ENCODE assay signal across 21 cellular contexts in genomic region chr10:49500420-49500819, GRCh38. TPM values are rescaled to one million over a fixed set of nuclear protein-coding genes. Genes with fewer than 3 reads are reported as not detected.
DNase-seq lines count a peak whose midpoint lies in the region; ATAC-seq and TF ChIP-seq lines count a peak whose summit lies in the region.
"Had no signal": no experiment of that assay in that cellular context is flagged by ENCODE, and none has a peak within 500 bp of the region (broad histone marks: within the 10 kb centered on the region; RNA-seq: fewer than 3 reads in every experiment).

No MANE protein-coding gene starts in this region.

- H3K9me3 ChIP-seq in psoas muscle = no peaks in the 10 kb centered on the region
- H3K9me3 ChIP-seq in T-helper 17 cell (ENCODE audit: control insufficient read depth, low read length, poor library complexity, severe bottlenecking) = no peaks in the 10 kb centered on the region
- H3K9me3 ChIP-seq: BLaER1 treated with 17β-estradiol and CSF1 and Interleukin-3, amounts not matched to agents 10 nM and 100 nM; gastroesophageal sphincter; prostate gland; upper lobe of left lung had no signal

- TF ChIP-seq CTCF in WTC11 (IDR thresholded peaks at IDR 0.05) (no peak), psoas muscle (IDR thresholded peaks at IDR 0.05) (no peak), GM10248 (IDR thresholded peaks at IDR 0.05; ENCODE audit: control extremely low read depth, extremely low read depth, low read depth, missing control alignments) (no peak)

- POLR2A ChIA-PET in WTC11 (lab: Charles Lee) = no interaction called here
- POLR2A ChIA-PET in GM10248 (lab: Yijun Ruan, JAX) = no interaction called here

- H3K36me3 ChIP-seq in psoas muscle (ENCODE audit: insufficient read depth in 1 of 2, low read depth in 1 of 2) = peaks cover 0 to 13% of the 10 kb centered on the region in 2 donors
- H3K36me3 ChIP-seq: prostate gland had no signal

- CTCF ChIA-PET in WTC11 (lab: Charles Lee) = interaction anchor here (1.3 to 3.3 kb wide), 2 partner anchors 11 to 92 kb away, joined by 3 to 24 read pairs; no protein-coding TSS in a partner anchor
- CTCF ChIA-PET in GM10248 (lab: Yijun Ruan, JAX) = interaction anchor here (0.8 to 9.7 kb wide), 5 partner anchors 8 to 93 kb away, joined by 3 to 60 read pairs (median 3); no protein-coding TSS in a partner anchor

- intact Hi-C loops in psoas muscle (cut with DNase I) = no loop called here

- H3K4me1 ChIP-seq in psoas muscle = peaks cover 26% of the 10 kb centered on the region
- H3K4me1 ChIP-seq: BLaER1 treated with 17β-estradiol and CSF1 and Interleukin-3, amounts not matched to agents 10 nM and 100 nM; gastroesophageal sphincter; prostate gland; upper lobe of left lung had no signal

- no peak overlapping the region for H3K27ac Mint-ChIP-seq in WTC11
- H3K27ac Mint-ChIP-seq in T-helper 17 cell = no peak overlapping the region
- H3K27ac Mint-ChIP-seq: nephron had no signal

- peak; percentile 18; the same call in 1 of the 2 replicates for ATAC-seq in WTC11
- peak; percentile 91 to 98 (median 96) for ATAC-seq in psoas muscle
- no peak for ATAC-seq in T-helper 17 cell
- ATAC-seq: gastroesophageal sphincter; stimulated activated naive CD8-positive, alpha-beta T cell treated with anti-CD3 and anti-CD28 coated beads, Interleukin-15, Interleukin-2, amounts not matched to agents 100 U/mL and 50 U/mL, for 24 hours had no signal

- 23 to 33% (median 31%) methylated on average over 1 of the region's 1 CpG for WGBS in psoas muscle, 3 donors

- H3K27ac ChIP-seq in psoas muscle = no peak overlapping the region
- H3K27ac ChIP-seq: BLaER1 treated with 17β-estradiol and CSF1 and Interleukin-3, amounts not matched to agents 10 nM and 100 nM; coronary artery; gastroesophageal sphincter; prostate gland; upper lobe of left lung had no signal

- H3K36me3 Mint-ChIP-seq in WTC11 = no peaks in the 10 kb centered on the region
- peaks cover 8% of the 10 kb centered on the region for H3K36me3 Mint-ChIP-seq in T-helper 17 cell (ENCODE audit: low read depth)

- no peaks in the 10 kb centered on the region for H3K27me3 Mint-ChIP-seq in WTC11 (ENCODE audit: low read depth)
- H3K27me3 Mint-ChIP-seq in T-helper 17 cell = no peaks in the 10 kb centered on the region

- H3K4me1 Mint-ChIP-seq in WTC11 (peaks cover 13% of the 10 kb centered on the region), T-helper 17 cell (peaks cover 18% of the 10 kb centered on the region)

- DNase-seq in DMS53 (lab: John Stamatoyannopoulos, UW) (peak; percentile 39), DMS53 treated with DMSO at 0.1 percent for 48 hours (lab: John Stamatoyannopoulos, UW; ENCODE audit: unreplicated experiment) (no peak), NCI-H2107 treated with DMSO at 0.1 percent for 48 hours (lab: John Stamatoyannopoulos, UW; ENCODE audit: unreplicated experiment) (peak; percentile 84), WTC11 (ENCODE audit: low spot score) (no peak), psoas muscle (no peak), GM10248 (ENCODE audit: extremely low spot score) (no peak), T-helper 17 cell (no peak), OCI-M1 (lab: John Stamatoyannopoulos, UW) (no peak)
- DNase-seq: 8988T; activated CD4-positive, alpha-beta T cell treated with anti-CD3 and anti-CD28 coated beads for 48 hours; activated naive CD4-positive, alpha-beta T cell treated with anti-CD3 and anti-CD28 coated beads, Interleukin-2, amount 50 U/mL, for 16 hours; NCI-H1694; stimulated activated naive CD8-positive, alpha-beta T cell treated with anti-CD3 and anti-CD28 coated beads, Interleukin-15, Interleukin-2, amounts not matched to agents 100 U/mL and 50 U/mL, for 24 hours; T1000; upper lobe of left lung had no signal

- no peaks in the 10 kb centered on the region for H3K27me3 ChIP-seq in psoas muscle (ENCODE audit: insufficient read depth in 3 of 3, low read length in 2 of 3)
- H3K27me3 ChIP-seq: gastroesophageal sphincter, upper lobe of left lung had no signal

- H3K4me3 Mint-ChIP-seq in WTC11 (no peak overlapping the region), T-helper 17 cell (no peak overlapping the region)
- H3K4me3 Mint-ChIP-seq: nephron had no signal

- H3K4me3 ChIP-seq in psoas muscle = no peak overlapping the region
- H3K4me3 ChIP-seq: BLaER1 treated with 17β-estradiol and CSF1 and Interleukin-3, amounts not matched to agents 10 nM and 100 nM; coronary artery; gastroesophageal sphincter; lung; prostate gland; upper lobe of left lung had no signal

- H3K9me3 Mint-ChIP-seq in WTC11 = no peaks in the 10 kb centered on the region
- H3K9me3 Mint-ChIP-seq: nephron had no signal

TF ChIP-seq in WTC11, 78 proteins besides CTCF, POLR2A, EP300 and RAD21 (continues in another document):
- TF ChIP-seq SOX15 (CRISPR knock-in tag; IDR thresholded peaks at IDR 0.05) = no peak
- no peak for TF ChIP-seq E2F1 (CRISPR knock-in tag; IDR thresholded peaks at IDR 0.05)
- no peak for TF ChIP-seq ZBTB43 (CRISPR knock-in tag; IDR thresholded peaks at IDR 0.05)
- TF ChIP-seq TEAD4 (CRISPR knock-in tag; IDR thresholded peaks at IDR 0.05) = no peak
- TF ChIP-seq ATF6 (CRISPR knock-in tag; IDR thresholded peaks at IDR 0.05) = no peak
- no peak for TF ChIP-seq E2F5 (CRISPR knock-in tag; IDR thresholded peaks at IDR 0.05)
- TF ChIP-seq TP53 (CRISPR knock-in tag; IDR thresholded peaks at IDR 0.05) = no peak
- TF ChIP-seq ZNF121 (CRISPR knock-in tag; IDR thresholded peaks at IDR 0.05) = no peak
- TF ChIP-seq HMGA2 (CRISPR knock-in tag; IDR thresholded peaks at IDR 0.05) = no peak
- no peak for TF ChIP-seq ZNF671 (CRISPR knock-in tag; IDR thresholded peaks at IDR 0.05)
- TF ChIP-seq ESRRA (CRISPR knock-in tag; IDR thresholded peaks at IDR 0.05; ENCODE audit: borderline replicate concordance) = no peak
- TF ChIP-seq AR (CRISPR knock-in tag; IDR thresholded peaks at IDR 0.05) = no peak

RNA-seq across cellular contexts. Expression of gene ERCC6, which starts 38.5 kb away (rescaled TPM):
- total RNA-seq in WTC11 (2021) (10.9 to 14.5 TPM (median 14.3 TPM) in 3 replicates), psoas muscle (10 to 100 TPM; 11.5 to 19.3 (median 15.0) TPM), T-helper 17 cell (10 to 100 TPM; 29.2 to 38.5 TPM)
- polyA plus RNA-seq in psoas muscle = 1 to 10 TPM; 2.7 to 5.2 (median 3.3) TPM

Comparison
In these comparisons a context has a peak if more than half of its experiments do, and no peak if none do; other contexts are left out.
1. DNase-seq: peak in DMS53 (single experiment) and NCI-H2107 treated with DMSO at 0.1 percent for 48 hours (single experiment); none in DMS53 treated with DMSO at 0.1 percent for 48 hours (single experiment), WTC11 (single experiment), psoas muscle (0 of 2), GM10248 (single experiment), T-helper 17 cell (0 of 3) and OCI-M1 (single experiment).